ENCODE assay signal across 2 cellular contexts in the genomic region with DNA sequence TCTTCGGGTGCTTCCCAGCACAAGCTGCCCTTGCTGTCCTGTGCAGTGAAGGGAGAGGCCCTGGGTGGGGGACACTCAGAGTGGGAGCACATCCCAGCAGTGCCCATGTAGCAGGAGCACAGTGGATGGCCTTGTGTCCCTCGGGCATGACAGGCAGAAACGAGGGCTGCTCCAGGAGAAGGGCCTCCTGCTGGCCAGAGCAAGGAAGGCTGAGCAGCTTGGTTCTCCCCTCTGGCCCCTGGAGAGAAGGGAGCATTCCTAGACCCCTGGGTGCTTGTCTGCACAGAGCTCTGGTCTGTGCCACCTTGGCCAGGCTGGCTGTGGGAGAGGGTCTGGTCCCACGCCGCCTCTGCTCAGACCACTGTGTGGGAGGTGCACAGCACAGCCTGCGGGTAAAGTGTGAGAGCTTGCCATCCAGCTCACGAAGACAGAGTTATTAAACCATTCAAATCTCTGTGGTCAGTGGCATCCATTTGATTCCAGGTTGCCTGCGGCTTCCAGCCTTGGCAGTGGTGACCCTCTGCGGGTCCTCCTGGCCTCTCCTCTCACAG.
TF ChIP-seq lines count a peak whose summit lies in the region.

No MANE protein-coding gene starts in this region.

TF ChIP-seq in SK-N-SH, 30 proteins besides CTCF, POLR2A, EP300 and RAD21:
- TF ChIP-seq, protein P1, sequence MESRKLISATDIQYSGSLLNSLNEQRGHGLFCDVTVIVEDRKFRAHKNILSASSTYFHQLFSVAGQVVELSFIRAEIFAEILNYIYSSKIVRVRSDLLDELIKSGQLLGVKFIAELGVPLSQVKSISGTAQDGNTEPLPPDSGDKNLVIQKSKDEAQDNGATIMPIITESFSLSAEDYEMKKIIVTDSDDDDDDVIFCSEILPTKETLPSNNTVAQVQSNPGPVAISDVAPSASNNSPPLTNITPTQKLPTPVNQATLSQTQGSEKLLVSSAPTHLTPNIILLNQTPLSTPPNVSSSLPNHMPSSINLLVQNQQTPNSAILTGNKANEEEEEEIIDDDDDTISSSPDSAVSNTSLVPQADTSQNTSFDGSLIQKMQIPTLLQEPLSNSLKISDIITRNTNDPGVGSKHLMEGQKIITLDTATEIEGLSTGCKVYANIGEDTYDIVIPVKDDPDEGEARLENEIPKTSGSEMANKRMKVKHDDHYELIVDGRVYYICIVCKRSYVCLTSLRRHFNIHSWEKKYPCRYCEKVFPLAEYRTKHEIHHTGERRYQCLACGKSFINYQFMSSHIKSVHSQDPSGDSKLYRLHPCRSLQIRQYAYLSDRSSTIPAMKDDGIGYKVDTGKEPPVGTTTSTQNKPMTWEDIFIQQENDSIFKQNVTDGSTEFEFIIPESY (IDR thresholded peaks at IDR 0.05; ENCODE audit: borderline replicate concordance, low read depth), result no peak
- TF ChIP-seq, protein P2, sequence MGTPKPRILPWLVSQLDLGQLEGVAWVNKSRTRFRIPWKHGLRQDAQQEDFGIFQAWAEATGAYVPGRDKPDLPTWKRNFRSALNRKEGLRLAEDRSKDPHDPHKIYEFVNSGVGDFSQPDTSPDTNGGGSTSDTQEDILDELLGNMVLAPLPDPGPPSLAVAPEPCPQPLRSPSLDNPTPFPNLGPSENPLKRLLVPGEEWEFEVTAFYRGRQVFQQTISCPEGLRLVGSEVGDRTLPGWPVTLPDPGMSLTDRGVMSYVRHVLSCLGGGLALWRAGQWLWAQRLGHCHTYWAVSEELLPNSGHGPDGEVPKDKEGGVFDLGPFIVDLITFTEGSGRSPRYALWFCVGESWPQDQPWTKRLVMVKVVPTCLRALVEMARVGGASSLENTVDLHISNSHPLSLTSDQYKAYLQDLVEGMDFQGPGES (IDR thresholded peaks at IDR 0.05; ENCODE audit: low read depth, low read length), result no peak
- TF ChIP-seq FOXJ3 (CRISPR knock-in tag; IDR thresholded peaks at IDR 0.05) (no peak), GABPA (IDR thresholded peaks at IDR 0.05; ENCODE audit: low read depth) (no peak), MXI1 (IDR thresholded peaks at IDR 0.05; ENCODE audit: low read depth, low read length) (no peak)

TF ChIP-seq in HepG2, 621 proteins besides CTCF, POLR2A, EP300 and RAD21:
- TF ChIP-seq ZNF263 (CRISPR knock-in tag; IDR thresholded peaks at IDR 0.05) (peak; percentile 77), ZNF619 (CRISPR knock-in tag; IDR thresholded peaks at IDR 0.05) (no peak), SMAD1 (CRISPR knock-in tag; IDR thresholded peaks at IDR 0.05; ENCODE audit: borderline replicate concordance, low read depth) (no peak), STAG1 (CRISPR knock-in tag; IDR thresholded peaks at IDR 0.05) (0 out of 2 replicates have a peak, but pooled peaks have one; percentile 9)
- TF ChIP-seq, protein P3, sequence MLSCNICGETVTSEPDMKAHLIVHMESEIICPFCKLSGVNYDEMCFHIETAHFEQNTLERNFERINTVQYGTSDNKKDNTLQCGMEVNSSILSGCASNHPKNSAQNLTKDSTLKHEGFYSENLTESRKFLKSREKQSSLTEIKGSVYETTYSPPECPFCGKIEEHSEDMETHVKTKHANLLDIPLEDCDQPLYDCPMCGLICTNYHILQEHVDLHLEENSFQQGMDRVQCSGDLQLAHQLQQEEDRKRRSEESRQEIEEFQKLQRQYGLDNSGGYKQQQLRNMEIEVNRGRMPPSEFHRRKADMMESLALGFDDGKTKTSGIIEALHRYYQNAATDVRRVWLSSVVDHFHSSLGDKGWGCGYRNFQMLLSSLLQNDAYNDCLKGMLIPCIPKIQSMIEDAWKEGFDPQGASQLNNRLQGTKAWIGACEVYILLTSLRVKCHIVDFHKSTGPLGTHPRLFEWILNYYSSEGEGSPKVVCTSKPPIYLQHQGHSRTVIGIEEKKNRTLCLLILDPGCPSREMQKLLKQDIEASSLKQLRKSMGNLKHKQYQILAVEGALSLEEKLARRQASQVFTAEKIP (CRISPR knock-in tag; IDR thresholded peaks at IDR 0.05; ENCODE audit: borderline replicate concordance), result no peak
